ENCODE assay signal across 8 cellular contexts in the genomic region with DNA sequence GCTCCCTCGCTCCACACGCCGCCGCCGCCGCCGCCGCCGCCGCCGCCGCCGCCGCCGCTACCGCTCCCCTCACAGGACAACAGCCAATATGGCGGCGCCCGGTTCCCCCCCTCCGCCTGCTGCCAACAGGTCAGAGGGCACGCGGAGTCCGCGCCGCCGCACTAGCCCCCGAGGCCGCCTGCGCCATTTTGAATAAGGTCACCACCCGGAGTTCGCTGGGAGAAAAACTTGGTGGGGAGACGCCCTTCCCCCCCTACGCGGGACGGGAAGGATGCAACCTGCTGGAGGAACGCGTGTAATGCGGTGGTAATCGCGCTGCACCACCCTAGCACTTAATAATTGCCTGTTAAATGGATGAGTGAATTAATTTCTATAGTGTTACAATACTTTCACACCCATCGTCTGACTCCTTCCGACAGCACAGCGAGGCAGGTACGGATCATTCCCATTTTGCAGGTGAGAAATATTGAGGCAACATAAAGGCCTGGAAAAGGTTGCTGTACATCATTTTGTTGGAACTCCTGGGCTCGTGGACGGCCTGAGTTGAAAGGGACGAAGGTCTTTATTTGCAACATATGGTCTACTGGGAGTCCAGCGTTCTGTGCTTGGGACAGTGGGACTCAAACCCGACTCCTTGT. TPM values are rescaled to one million over a fixed set of nuclear protein-coding genes. Genes with fewer than 3 reads are reported as not detected.
DNase-seq lines count a peak whose midpoint lies in the region; ATAC-seq and TF ChIP-seq lines count a peak whose summit lies in the region.

A gene (minus strand): TSS at position 90 of the 638 bp plus-strand sequence. CDS start 105 bp downstream, outside the sequence.

- H3K4me3 ChIP-seq in epithelial cell of proximal tubule (ENCODE audit: low read depth, low read length) (peak within 1 kb of the TSS; percentile 88), mucosa of rectum (ENCODE audit: low read length in 2 of 2) (peak within 1 kb of the TSS; percentile 76 to 84)

- peak within 1 kb of the TSS; percentile 54 to 71 for H3K27ac ChIP-seq in mucosa of rectum (ENCODE audit: low read depth in 2 of 2, low read length in 2 of 2)

- ATAC-seq in GM21515 (IDR thresholded peaks at IDR 0.05; ENCODE audit: unreplicated experiment): peak; percentile 79

- peaks cover 4 to 10% of the 10 kb centered on the region in 2 donors for H3K36me3 ChIP-seq in mucosa of rectum (ENCODE audit: control insufficient read depth in 2 of 2, insufficient read depth in 2 of 2, low read length in 2 of 2)

- no peak for TF ChIP-seq CTCF in epithelial cell of proximal tubule (conservative IDR thresholded peaks at IDR 0.05; ENCODE audit: low read depth, low read length)

- H3K4me1 ChIP-seq in mucosa of rectum (ENCODE audit: control insufficient read depth in 2 of 2, insufficient read depth in 2 of 2, low read length in 2 of 2): peaks cover 10 to 22% of the 10 kb centered on the region in 2 donors

- no peaks in the 10 kb centered on the region for H3K9me3 ChIP-seq in mucosa of rectum (ENCODE audit: control insufficient read depth in 2 of 2, low read length in 2 of 2)

- DNase-seq in DMS 273 (lab: John Stamatoyannopoulos, UW; ENCODE audit: unreplicated experiment): peak; percentile 98
- peak; percentile 99 for DNase-seq in HuH-7.5 (ENCODE audit: low spot score)
- DNase-seq in OCI-M1 (lab: John Stamatoyannopoulos, UW): peak; percentile 96
- peak; percentile 95 for DNase-seq in activated T-cell treated with anti-CD3 and anti-CD28 coated beads for 48 hours (ENCODE audit: low read depth)
- no peak for DNase-seq in epithelial cell of proximal tubule (ENCODE audit: low read depth)
- peak; percentile 87 to 91 for DNase-seq in stimulated activated CD8-positive, alpha-beta memory T cell treated with anti-CD3 and anti-CD28 coated beads, Interleukin-4, amount 100 ng/mL, for 4 hours (ENCODE audit: low read depth in 2 of 2, low spot score in 1 of 2)

- H3K27me3 ChIP-seq in mucosa of rectum (ENCODE audit: control insufficient read depth in 2 of 2, insufficient read depth in 2 of 2, low read length in 2 of 2): no peaks in the 10 kb centered on the region

- peak within 1 kb of the TSS; percentile 63 to 78 for H3K9ac ChIP-seq in mucosa of rectum (ENCODE audit: low read depth in 1 of 2, low read length in 2 of 2)

RNA-seq across cellular contexts. Expression of the gene that starts here (rescaled TPM):
- total RNA-seq in epithelial cell of proximal tubule: 22.4 and 36.4 TPM in 2 replicates
